Comparison of ENCODE assay signal across 12 cellular contexts in genomic region chr15:51223771-51224229, GRCh38.
DNase-seq lines count a peak whose midpoint lies in the region; ATAC-seq and TF ChIP-seq lines count a peak whose summit lies in the region.
"Had no signal": no experiment of that assay in that cellular context is flagged by ENCODE, and none has a peak within 500 bp of the region (broad histone marks: within the 10 kb centered on the region; RNA-seq: fewer than 3 reads in every experiment).

No MANE protein-coding gene starts in this region.

- H3K79me2 ChIP-seq in Loucy (ENCODE audit: insufficient read depth, low read length) (no peaks in the 10 kb centered on the region), mesendoderm (ENCODE audit: control insufficient read depth, insufficient read depth, low read length) (no peaks in the 10 kb centered on the region)

- no peak overlapping the region for H3K27ac Mint-ChIP-seq in stimulated activated memory B cell treated with anti-CD40 and anti-IgM and Interleukin-4, amounts not matched to agents 10 μg/mL and 1 μg/mL and 100 μg/mL, for 72 hours
- H3K27ac Mint-ChIP-seq: activated CD4-positive, alpha-beta T cell treated with anti-CD3 and anti-CD28 coated beads for 36 hours had no signal

- TF ChIP-seq CTCF in Loucy (conservative IDR thresholded peaks at IDR 0.05; ENCODE audit: low read length) (no peak), astrocyte of the spinal cord (IDR thresholded peaks at IDR 0.05; ENCODE audit: low read depth, low read length) (no peak)

- H3K27ac ChIP-seq in BLaER1 treated with 17β-estradiol and CSF1 and Interleukin-3, amounts not matched to agents 10 nM and 100 nM: peak overlapping the region in 6 of 11 experiments; percentile 3 to 58 (median 50); a peak in 10 of 22 replicates
- no peak overlapping the region for H3K27ac ChIP-seq in mesendoderm (ENCODE audit: low read depth, low read length)

- no peaks in the 10 kb centered on the region for H4K20me1 ChIP-seq in BLaER1 treated with 17β-estradiol and CSF1 and Interleukin-3, amounts not matched to agents 10 nM and 100 nM
- H4K20me1 ChIP-seq in Loucy (ENCODE audit: insufficient read depth, low read length, poor library complexity, severe bottlenecking): no peaks in the 10 kb centered on the region

- H3K4me3 Mint-ChIP-seq in stimulated activated memory B cell treated with anti-CD40 and anti-IgM and Interleukin-4, amounts not matched to agents 10 μg/mL and 1 μg/mL and 100 μg/mL, for 72 hours: no peak overlapping the region
- H3K4me3 Mint-ChIP-seq: activated CD4-positive, alpha-beta T cell treated with anti-CD3 and anti-CD28 coated beads for 36 hours had no signal

- peak overlapping the region in 8 of 11 experiments; percentile 16 to 82 (median 64); a peak in 14 of 22 replicates for H3K4me2 ChIP-seq in BLaER1 treated with 17β-estradiol and CSF1 and Interleukin-3, amounts not matched to agents 10 nM and 100 nM
- H3K4me2 ChIP-seq in Loucy (ENCODE audit: low read depth, low read length, poor library complexity, severe bottlenecking) (peak overlapping the region; percentile 44), mesendoderm (ENCODE audit: low read length) (no peak overlapping the region)

- no peak overlapping the region for H2BK5ac ChIP-seq in mesendoderm (ENCODE audit: low read length)

- H3K23ac ChIP-seq in mesendoderm (ENCODE audit: low read length): no peak overlapping the region

- peaks cover 11 to 63% (median 39%) of the 10 kb centered on the region in 10 experiments for H3K4me1 ChIP-seq in BLaER1 treated with 17β-estradiol and CSF1 and Interleukin-3, amounts not matched to agents 10 nM and 100 nM
- H3K4me1 ChIP-seq in Loucy (ENCODE audit: insufficient read depth, low read length, poor library complexity, severe bottlenecking) (peaks cover 29% of the 10 kb centered on the region), mesendoderm (ENCODE audit: control insufficient read depth, low read depth, low read length) (peaks cover 5% of the 10 kb centered on the region)

- peaks cover 10% of the 10 kb centered on the region for H3K4me1 Mint-ChIP-seq in stimulated activated memory B cell treated with anti-CD40 and anti-IgM and Interleukin-4, amounts not matched to agents 10 μg/mL and 1 μg/mL and 100 μg/mL, for 72 hours

- no peak overlapping the region for H3K56ac ChIP-seq in mesendoderm (ENCODE audit: low read length)

- no peak overlapping the region for H3K18ac ChIP-seq in mesendoderm (ENCODE audit: low read length)

- no peaks in the 10 kb centered on the region for H3K9me3 ChIP-seq in BLaER1 treated with 17β-estradiol and CSF1 and Interleukin-3, amounts not matched to agents 10 nM and 100 nM (replicated peaks in 1 of 11)
- no peaks in the 10 kb centered on the region for H3K9me3 ChIP-seq in Loucy (ENCODE audit: insufficient read depth, low read depth, low read length)

- no peak overlapping the region for H4K8ac ChIP-seq in mesendoderm (ENCODE audit: low read depth, low read length)

- H2BK15ac ChIP-seq in mesendoderm (replicated peaks; ENCODE audit: low read depth): no peak overlapping the region

- H3K9me3 Mint-ChIP-seq in stimulated activated memory B cell treated with anti-CD40 and anti-IgM and Interleukin-4, amounts not matched to agents 10 μg/mL and 1 μg/mL and 100 μg/mL, for 72 hours: no peaks in the 10 kb centered on the region

- peaks cover 22% of the 10 kb centered on the region for H3K27me3 Mint-ChIP-seq in stimulated activated memory B cell treated with anti-CD40 and anti-IgM and Interleukin-4, amounts not matched to agents 10 μg/mL and 1 μg/mL and 100 μg/mL, for 72 hours

- no peaks in the 10 kb centered on the region for H3K36me3 Mint-ChIP-seq in stimulated activated memory B cell treated with anti-CD40 and anti-IgM and Interleukin-4, amounts not matched to agents 10 μg/mL and 1 μg/mL and 100 μg/mL, for 72 hours

- H2BK120ac ChIP-seq in mesendoderm (ENCODE audit: low read depth, low read length): no peak overlapping the region

- in situ Hi-C loops in astrocyte of the spinal cord (cut with HindIII; ENCODE audit: low sequenced_read_pairs): no loop called here

- WGBS in mesendoderm (ENCODE audit: extremely low coverage, insufficient coverage, low lambda C conversion rate): no CpG with 5 or more reads among the region's 3 CpGs

- peak overlapping the region in 1 of 11 experiments; percentile 4; a peak in 1 of 22 replicates for H3K9ac ChIP-seq in BLaER1 treated with 17β-estradiol and CSF1 and Interleukin-3, amounts not matched to agents 10 nM and 100 nM
- H3K9ac ChIP-seq in Loucy (ENCODE audit: low read depth, low read length, poor library complexity, severe bottlenecking): no peak overlapping the region
- H3K9ac ChIP-seq in mesendoderm (ENCODE audit: low read length): no peak overlapping the region

- H2AFZ ChIP-seq in Loucy (ENCODE audit: low read length): no peak overlapping the region

- no peaks in the 10 kb centered on the region for H3F3A ChIP-seq in Loucy (ENCODE audit: low read depth)

- no peak overlapping the region for H3K4me3 ChIP-seq in BLaER1 treated with 17β-estradiol and CSF1 and Interleukin-3, amounts not matched to agents 10 nM and 100 nM
- H3K4me3 ChIP-seq in Loucy (ENCODE audit: low read length, poor library complexity, severe bottlenecking) (no peak overlapping the region), astrocyte of the spinal cord (ENCODE audit: low read depth, low read length) (no peak overlapping the region), mesendoderm (ENCODE audit: low read length) (no peak overlapping the region)

- no peaks in the 10 kb centered on the region for H3K9me2 ChIP-seq in Loucy (replicated peaks; ENCODE audit: low read depth, low read length)

- no peak overlapping the region for H3K4ac ChIP-seq in mesendoderm (ENCODE audit: low read depth, low read length)

- H3K27me3 ChIP-seq in BLaER1 treated with 17β-estradiol and CSF1 and Interleukin-3, amounts not matched to agents 10 nM and 100 nM: no peaks in the 10 kb centered on the region
- H3K27me3 ChIP-seq in Loucy (ENCODE audit: insufficient read depth, low read length, poor library complexity, severe bottlenecking): no peaks in the 10 kb centered on the region
- H3K27me3 ChIP-seq in mesendoderm (ENCODE audit: insufficient read depth, low read length, poor library complexity): no peaks in the 10 kb centered on the region

- ATAC-seq in stimulated activated memory B cell treated with anti-CD40 and anti-IgM and Interleukin-4, amounts not matched to agents 10 μg/mL and 1 μg/mL and 100 μg/mL, for 72 hours: no peak
- no peak for ATAC-seq in HG02938 (IDR thresholded peaks at IDR 0.05; ENCODE audit: unreplicated experiment)
- ATAC-seq: activated CD4-positive, alpha-beta T cell treated with anti-CD3 and anti-CD28 coated beads for 36 hours had no signal

- H2AK5ac ChIP-seq in mesendoderm (ENCODE audit: low read length): no peak overlapping the region

- H3K36me3 ChIP-seq in BLaER1 treated with 17β-estradiol and CSF1 and Interleukin-3, amounts not matched to agents 10 nM and 100 nM: no peaks in the 10 kb centered on the region
- H3K36me3 ChIP-seq in Loucy (ENCODE audit: insufficient read depth, low read length) (no peaks in the 10 kb centered on the region), mesendoderm (ENCODE audit: control insufficient read depth, insufficient read depth, low read length) (no peaks in the 10 kb centered on the region)

- DNase-seq in astrocyte of the spinal cord (ENCODE audit: low read depth, low spot score): peak; percentile 77
- peak; percentile 39 for DNase-seq in mesendoderm
- no peak for DNase-seq in NCI-H2227 treated with DMSO at 0.1 percent for 48 hours (lab: John Stamatoyannopoulos, UW)
- DNase-seq in stimulated activated CD4-positive, alpha-beta T cell treated with anti-CD3 and anti-CD28 coated beads, Interleukin-12 subunit alpha, Interleukin-12 subunit beta, amount 100 ng/mL, for 4 hours: no peak
- DNase-seq: activated CD4-positive, alpha-beta T cell treated with anti-CD3 and anti-CD28 coated beads for 36 hours; NCI-H774; posterior cingulate gyrus; stimulated activated naive CD4-positive, alpha-beta T cell treated with Interleukin-2 at 50 U/mL for 16 hours had no signal

- no peak overlapping the region for H4K5ac ChIP-seq in mesendoderm (ENCODE audit: low read length)

- no peaks in the 10 kb centered on the region for H3K79me1 ChIP-seq in mesendoderm (ENCODE audit: low read length)

Comparison
In these comparisons a context has a peak if more than half of its experiments do, and no peak if none do; other contexts are left out.
1. DNase-seq: peak in astrocyte of the spinal cord (single experiment) and mesendoderm (single experiment); none in NCI-H2227 treated with DMSO at 0.1 percent for 48 hours (single experiment) and stimulated activated CD4-positive, alpha-beta T cell treated with anti-CD3 and anti-CD28 coated beads, Interleukin-12 subunit alpha, Interleukin-12 subunit beta, amount 100 ng/mL, for 4 hours (single experiment).